Comparison of ENCODE assay signal across 15 cellular contexts in genomic region chr3:41598804-41599481, GRCh38.
A peak's percentile ranks its signal among the peaks of the same experiment; 100 is the strongest.
DNase-seq lines count a peak whose midpoint lies in the region; ATAC-seq and TF ChIP-seq lines count a peak whose summit lies in the region.
"Had no signal": no experiment of that assay in that cellular context is flagged by ENCODE, and none has a peak within 500 bp of the region (broad histone marks: within the 10 kb centered on the region; RNA-seq: fewer than 3 reads in every experiment).

No MANE protein-coding gene starts in this region.

- H3K9me3 ChIP-seq in fibroblast of lung (ENCODE audit: control insufficient read depth, insufficient read depth, low read depth, low read length) (no peaks in the 10 kb centered on the region), thyroid gland (no peaks in the 10 kb centered on the region)
- H3K9me3 ChIP-seq: Caco-2, colonic mucosa, right atrium auricular region had no signal

- H3K4me2 ChIP-seq in fibroblast of lung (ENCODE audit: extremely low read depth, insufficient read depth, low read length): no peak overlapping the region

- no peaks in the 10 kb centered on the region for H3K4me1 ChIP-seq in fibroblast of lung (ENCODE audit: control insufficient read depth, extremely low read depth, insufficient read depth, low read length)
- H3K4me1 ChIP-seq in thyroid gland: no peaks in the 10 kb centered on the region
- H3K4me1 ChIP-seq: Caco-2, colonic mucosa had no signal

- no peaks in the 10 kb centered on the region for H3K79me2 ChIP-seq in fibroblast of lung (ENCODE audit: control insufficient read depth, insufficient read depth, low read length)

- no peaks in the 10 kb centered on the region for H3K27me3 ChIP-seq in fibroblast of lung (ENCODE audit: control insufficient read depth, insufficient read depth, low read length)
- H3K27me3 ChIP-seq in thyroid gland: no peaks in the 10 kb centered on the region
- H3K27me3 ChIP-seq: colonic mucosa, right atrium auricular region had no signal

- TF ChIP-seq CTCF in fibroblast of lung (conservative IDR thresholded peaks at IDR 0.05 in 1 of 2, IDR thresholded peaks at IDR 0.05 in 1 of 2; ENCODE audit: low read depth in 1 of 2, low read length in 2 of 2): no peak
- TF ChIP-seq CTCF in thyroid gland (IDR thresholded peaks at IDR 0.05): peak in 1 of 6 experiments; percentile 18

- H3K27ac ChIP-seq in fibroblast of lung (ENCODE audit: insufficient read depth, low read length) (no peak overlapping the region), thyroid gland (no peak overlapping the region)
- H3K27ac ChIP-seq: colonic mucosa, right atrium auricular region had no signal

- no peak overlapping the region for H3K4me3 ChIP-seq in fibroblast of lung (replicated peaks in 1 of 4; ENCODE audit: control extremely low read depth in 1 of 4, insufficient read depth in 1 of 4, low read depth in 3 of 4, low read length in 4 of 4)
- H3K4me3 ChIP-seq in thyroid gland (replicated peaks in 1 of 3): no peak overlapping the region
- H3K4me3 ChIP-seq: colonic mucosa, right atrium auricular region had no signal

- H2AFZ ChIP-seq in fibroblast of lung (ENCODE audit: low read length): no peak overlapping the region

- DNase-seq in left ventricle myocardium superior (no peak), left cardiac atrium (no peak), NCI-H524 treated with DMSO at 0.1 percent for 48 hours (lab: John Stamatoyannopoulos, UW) (peak; percentile 37), fibroblast of lung (ENCODE audit: low read depth in 2 of 2) (peak; percentile 18 to 43), thyroid gland (peak; percentile 40 to 74), posterior vena cava (ENCODE audit: low spot score) (no peak)
- no peak for DNase-seq in activated naive CD4-positive, alpha-beta T cell (lab: John Stamatoyannopoulos, UW)
- DNase-seq: activated B cell treated with CpG ODN at 0.5 μM for 24 hours; Caco-2; colonic mucosa; H9; NCI-H2081 treated with DMSO at 0.1 percent for 48 hours; stimulated activated CD4-positive, alpha-beta T cell treated with anti-CD3 and anti-CD28 coated beads, Interleukin-2, amount 100 ng/mL, for 24 hours had no signal

- no peak for TF ChIP-seq POLR2A in thyroid gland (IDR thresholded peaks at IDR 0.05)

- intact Hi-C loops in left ventricle myocardium superior (cut with micrococcal nuclease): no loop called here
- intact Hi-C loops in left cardiac atrium (cut with DNase I): no loop called here
- intact Hi-C loops in thyroid gland (cut with DNase I): no loop called here
- intact Hi-C loops in posterior vena cava (cut with DNase I): no loop called here

- no peak overlapping the region for H3K9ac ChIP-seq in fibroblast of lung (ENCODE audit: insufficient read depth, low read length)

- H4K20me1 ChIP-seq in fibroblast of lung (ENCODE audit: control insufficient read depth, extremely low read depth, insufficient read depth, low read length): no peaks in the 10 kb centered on the region

- ATAC-seq in left ventricle myocardium superior (peak; percentile 21), left cardiac atrium (no peak), HG03469 (IDR thresholded peaks at IDR 0.05; ENCODE audit: unreplicated experiment) (no peak)

- H3K36me3 ChIP-seq in fibroblast of lung (ENCODE audit: control insufficient read depth, insufficient read depth, low read length): no peaks in the 10 kb centered on the region
- H3K36me3 ChIP-seq in thyroid gland: no peaks in the 10 kb centered on the region
- H3K36me3 ChIP-seq: colonic mucosa, right atrium auricular region had no signal

- WGBS in thyroid gland, 2 donors: 41 to 45% methylated on average over 3 of the region's 3 CpGs

Comparison
In these comparisons a context has a peak if more than half of its experiments do, and no peak if none do; other contexts are left out.
1. DNase-seq: peak in NCI-H524 treated with DMSO at 0.1 percent for 48 hours (single experiment), fibroblast of lung (2 of 2) and thyroid gland (2 of 2); none in left ventricle myocardium superior (single experiment), left cardiac atrium (single experiment), posterior vena cava (single experiment) and activated naive CD4-positive, alpha-beta T cell (0 of 4).